19 cellular contexts compared by ENCODE assay signal in the genomic region with DNA sequence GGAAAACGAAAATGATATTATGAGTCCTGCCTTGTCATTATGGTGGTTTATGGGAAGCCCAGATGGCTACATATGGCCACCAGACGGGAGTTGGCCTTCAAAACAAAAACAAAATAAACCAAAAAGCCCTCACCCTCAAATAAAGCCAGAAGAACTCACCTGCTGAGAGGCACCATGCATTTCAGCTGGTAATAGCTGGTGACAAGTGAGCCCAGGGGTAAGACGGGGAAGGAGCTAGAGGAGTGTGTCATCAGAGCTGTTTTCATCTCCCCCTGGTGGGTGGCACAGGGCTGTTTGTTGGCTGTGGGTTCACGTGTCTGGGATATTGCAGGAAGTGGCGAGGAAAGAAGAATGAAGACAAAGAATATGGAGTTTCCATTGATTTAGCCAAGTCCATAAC.
A peak's percentile ranks its signal among the peaks of the same experiment; 100 is the strongest.
DNase-seq lines count a peak whose midpoint lies in the region; ATAC-seq, FAIRE-seq and TF ChIP-seq lines count a peak whose summit lies in the region.
"Had no signal": no experiment of that assay in that cellular context is flagged by ENCODE, and none has a peak within 500 bp of the region (broad histone marks: within the 10 kb centered on the region; RNA-seq: fewer than 3 reads in every experiment).

No MANE protein-coding gene starts in this region.

- no peak overlapping the region for H3K18ac ChIP-seq in H1 (ENCODE audit: extremely low read depth, low read length)

- no peaks in the 10 kb centered on the region for H3K27me3 ChIP-seq in H1 (replicated peaks in 1 of 4; ENCODE audit: control insufficient read depth in 3 of 4, extremely low read depth in 1 of 4, insufficient read depth in 3 of 4, low read length in 3 of 4)
- H3K27me3 ChIP-seq: BLaER1 treated with 17β-estradiol and CSF1 and Interleukin-3, amounts not matched to agents 10 nM and 100 nM; SJCRH30 had no signal

- H3K36me3 ChIP-seq in H1 (ENCODE audit: control insufficient read depth in 2 of 4, insufficient read depth in 4 of 4, low read length in 3 of 4), result no peaks in the 10 kb centered on the region
- H3K36me3 ChIP-seq: BLaER1 treated with 17β-estradiol and CSF1 and Interleukin-3, amounts not matched to agents 10 nM and 100 nM; SJCRH30 had no signal

- no peak overlapping the region for H3K23ac ChIP-seq in H1 (ENCODE audit: insufficient read length)

- 96% methylated on average over 5 of the region's 5 CpGs; no CpG with 5 or more reads in 1 of the 2 experiments for WGBS in H1 (ENCODE audit: extremely low coverage in 1 of 2, insufficient coverage in 1 of 2, insufficient read length in 1 of 2, insufficient replicate concordance in 2 of 2, low coverage in 1 of 2, low lambda C conversion rate in 2 of 2, missing lambda C conversion rate in 1 of 2), 2 experiments

- POLR2A ChIA-PET in H1 (lab: Charles Lee; ENCODE audit: partially characterized antibody), result interaction anchor here (0.6 kb wide), 1 partner anchor 1957 kb away, joined by 3 read pairs; no protein-coding TSS in a partner anchor

- H3K9me3 ChIP-seq in H1 (ENCODE audit: insufficient read depth in 2 of 2, low read depth in 1 of 2, low read length in 1 of 2), result no peaks in the 10 kb centered on the region
- H3K9me3 ChIP-seq: SJCRH30 had no signal

- no peak overlapping the region for H3K9ac ChIP-seq in H1 (replicated peaks in 1 of 4; ENCODE audit: extremely low read depth in 1 of 4, low read depth in 3 of 4, low read length in 3 of 4)
- H3K9ac ChIP-seq: BLaER1 treated with 17β-estradiol and CSF1 and Interleukin-3, amounts not matched to agents 10 nM and 100 nM; KMS-11 had no signal

- DNase-seq in NCI-H748 (lab: John Stamatoyannopoulos, UW; ENCODE audit: unreplicated experiment) (peak; percentile 28), NCI-H748 treated with DMSO at 0.1 percent for 48 hours (lab: John Stamatoyannopoulos, UW) (no peak), NCI-H69 (lab: John Stamatoyannopoulos, UW) (peak; percentile 93), H1 (ENCODE audit: low read depth in 1 of 2, low spot score in 2 of 2) (no peak), NCI-H2107 (lab: John Stamatoyannopoulos, UW) (no peak), foreskin fibroblast (no peak)
- DNase-seq: CD8-positive, alpha-beta memory T cell; DMS153; EL; NCI-H1048; NCI-H146; NCI-H774; SJCRH30 had no signal

- no peak overlapping the region for H3K27ac ChIP-seq in H1 (ENCODE audit: low read depth, low read length)
- H3K27ac ChIP-seq: BLaER1 treated with 17β-estradiol and CSF1 and Interleukin-3, amounts not matched to agents 10 nM and 100 nM; KMS-11; SJCRH30 had no signal

- peaks cover 1 to 8% (median 3%) of the 10 kb centered on the region in 4 experiments; a peak in 2 of 7 replicates for H3K4me1 ChIP-seq in H1 (replicated peaks in 1 of 4; ENCODE audit: control insufficient read depth in 3 of 4, insufficient read depth in 4 of 4, low read length in 3 of 4)
- H3K4me1 ChIP-seq: SJCRH30 had no signal

- H2BK20ac ChIP-seq in H1 (ENCODE audit: low read length), result no peak overlapping the region

- H4K5ac ChIP-seq in H1 (ENCODE audit: insufficient read length, low read depth, low read length), result no peak overlapping the region

- CTCF ChIA-PET in H1 (lab: Charles Lee; ENCODE audit: partially characterized antibody), result interaction anchor here (0.8 to 2.0 kb wide), 4 partner anchors 9 to 100 kb away, joined by 3 to 5 read pairs (median 4); no protein-coding TSS in a partner anchor

- H2BK12ac ChIP-seq in H1 (ENCODE audit: low read depth, low read length), result no peak overlapping the region

- no peak for FAIRE-seq in H1 (lab: Jason Lieb, UNC)
- FAIRE-seq: H54, HepG2 had no signal

- peak in 2 of 3 experiments; percentile 10 to 19; a peak in 2 of 4 replicates for TF ChIP-seq CTCF in H1 (IDR thresholded peaks at IDR 0.05; ENCODE audit: control extremely low read depth in 1 of 3, insufficient read depth in 1 of 3, low read depth in 1 of 3, low read length in 3 of 3)
- no peak for TF ChIP-seq CTCF in foreskin fibroblast (IDR thresholded peaks at IDR 0.05; ENCODE audit: low read depth, low read length)

- no peak overlapping the region for H3K4ac ChIP-seq in H1 (replicated peaks; ENCODE audit: insufficient read length, low read depth, low read length)

- H3K79me1 ChIP-seq in H1 (ENCODE audit: low read depth, low read length), result no peaks in the 10 kb centered on the region

- H3K4me3 ChIP-seq in H1 (ENCODE audit: extremely low read depth in 1 of 4, insufficient read depth in 2 of 4, low read depth in 3 of 4, low read length in 4 of 4) (no peak overlapping the region), foreskin fibroblast (ENCODE audit: low read depth in 1 of 2, low read length in 2 of 2) (no peak overlapping the region)
- H3K4me3 ChIP-seq: BLaER1 treated with 17β-estradiol and CSF1 and Interleukin-3, amounts not matched to agents 10 nM and 100 nM; SJCRH30 had no signal

- H3K56ac ChIP-seq in H1 (replicated peaks; ENCODE audit: insufficient read length, low read depth, low read length), result no peak overlapping the region

- H4K91ac ChIP-seq in H1 (replicated peaks; ENCODE audit: insufficient read length, low read length), result no peak overlapping the region

- H2AK5ac ChIP-seq in H1 (ENCODE audit: low read depth, low read length), result no peak overlapping the region

- H3K79me2 ChIP-seq in H1 (ENCODE audit: control insufficient read depth in 1 of 2, insufficient read depth in 2 of 2, low read length in 2 of 2), result no peaks in the 10 kb centered on the region

- TF ChIP-seq RAD21 in H1 (IDR thresholded peaks at IDR 0.05 in 1 of 2, conservative IDR thresholded peaks at IDR 0.05 in 1 of 2; ENCODE audit: low read depth in 2 of 2, low read length in 2 of 2), result peak in 1 of 2 experiments; percentile 4; a peak in 1 of 4 replicates

- ATAC-seq in GM21526 (IDR thresholded peaks at IDR 0.05; ENCODE audit: low FRiP score, unreplicated experiment) (no peak), HG02610 (IDR thresholded peaks at IDR 0.05; ENCODE audit: unreplicated experiment) (no peak)
- ATAC-seq: HepG2 had no signal

- no peak for TF ChIP-seq EP300 in H1 (IDR thresholded peaks at IDR 0.05; ENCODE audit: borderline replicate concordance in 1 of 2, low read depth in 2 of 2, low read length in 2 of 2)

- no peak overlapping the region for H2AFZ ChIP-seq in H1 (ENCODE audit: low read length)

- no peak overlapping the region for H4K8ac ChIP-seq in H1 (ENCODE audit: extremely low read depth, insufficient read depth, low read length)

- no peak overlapping the region for H3K14ac ChIP-seq in H1 (ENCODE audit: insufficient read length)

- H2BK5ac ChIP-seq in H1 (ENCODE audit: low read depth, low read length), result no peak overlapping the region

- TF ChIP-seq POLR2A in H1 (IDR thresholded peaks at IDR 0.05; ENCODE audit: control extremely low read depth in 1 of 2, low read depth in 2 of 2, low read length in 2 of 2), result no peak

- H2BK120ac ChIP-seq in H1 (replicated peaks; ENCODE audit: low read depth, low read length), result no peak overlapping the region

- no peaks in the 10 kb centered on the region for H4K20me1 ChIP-seq in H1 (replicated peaks in 1 of 2; ENCODE audit: control insufficient read depth in 1 of 2, insufficient read depth in 2 of 2, low read length in 2 of 2)
- H4K20me1 ChIP-seq: BLaER1 treated with 17β-estradiol and CSF1 and Interleukin-3, amounts not matched to agents 10 nM and 100 nM had no signal

- H3K23me2 ChIP-seq in H1 (ENCODE audit: low read depth, low read length), result no peaks in the 10 kb centered on the region

- no peak overlapping the region for H3K4me2 ChIP-seq in H1 (ENCODE audit: insufficient read depth in 1 of 2, low read depth in 2 of 2, low read length in 2 of 2)
- H3K4me2 ChIP-seq: BLaER1 treated with 17β-estradiol and CSF1 and Interleukin-3, amounts not matched to agents 10 nM and 100 nM; KMS-11 had no signal

- H2BK15ac ChIP-seq in H1 (ENCODE audit: low read length), result no peak overlapping the region

TF ChIP-seq in H1, 55 proteins besides CTCF, POLR2A, EP300 and RAD21 (continues in another document):
- TF ChIP-seq JUND (IDR thresholded peaks at IDR 0.05; ENCODE audit: low read length) (no peak), KDM5A (IDR thresholded peaks at IDR 0.05; ENCODE audit: low read length) (no peak), EGR1 (IDR thresholded peaks at IDR 0.05; ENCODE audit: borderline replicate concordance, low read depth, low read length) (no peak), BCL11A (IDR thresholded peaks at IDR 0.05; ENCODE audit: low read depth in 2 of 2, low read length in 2 of 2) (no peak), SIX5 (IDR thresholded peaks at IDR 0.05; ENCODE audit: low read depth, low read length) (no peak), CHD2 (IDR thresholded peaks at IDR 0.05; ENCODE audit: low read length) (no peak), SP4 (IDR thresholded peaks at IDR 0.05; ENCODE audit: low read length) (no peak), GABPA (IDR thresholded peaks at IDR 0.05; ENCODE audit: borderline replicate concordance, insufficient read depth, low read length) (no peak), CEBPB (IDR thresholded peaks at IDR 0.05; ENCODE audit: low read depth, low read length) (no peak), TEAD4 (IDR thresholded peaks at IDR 0.05; ENCODE audit: low read depth, low read length) (no peak), TAF7 (optimal IDR thresholded peaks at IDR 0.05; ENCODE audit: borderline replicate concordance, low read depth, low read length) (no peak), CBX8 (IDR thresholded peaks at IDR 0.05; ENCODE audit: borderline replicate concordance, low read depth, low read length) (no peak), SIRT6 (IDR thresholded peaks at IDR 0.05; ENCODE audit: low read length) (no peak), JUN (IDR thresholded peaks at IDR 0.05; ENCODE audit: low read depth, low read length) (no peak)
- TF ChIP-seq, protein P1, sequence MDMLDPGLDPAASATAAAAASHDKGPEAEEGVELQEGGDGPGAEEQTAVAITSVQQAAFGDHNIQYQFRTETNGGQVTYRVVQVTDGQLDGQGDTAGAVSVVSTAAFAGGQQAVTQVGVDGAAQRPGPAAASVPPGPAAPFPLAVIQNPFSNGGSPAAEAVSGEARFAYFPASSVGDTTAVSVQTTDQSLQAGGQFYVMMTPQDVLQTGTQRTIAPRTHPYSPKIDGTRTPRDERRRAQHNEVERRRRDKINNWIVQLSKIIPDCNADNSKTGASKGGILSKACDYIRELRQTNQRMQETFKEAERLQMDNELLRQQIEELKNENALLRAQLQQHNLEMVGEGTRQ (IDR thresholded peaks at IDR 0.05; ENCODE audit: low read length), result no peak
- TF ChIP-seq, protein P2, sequence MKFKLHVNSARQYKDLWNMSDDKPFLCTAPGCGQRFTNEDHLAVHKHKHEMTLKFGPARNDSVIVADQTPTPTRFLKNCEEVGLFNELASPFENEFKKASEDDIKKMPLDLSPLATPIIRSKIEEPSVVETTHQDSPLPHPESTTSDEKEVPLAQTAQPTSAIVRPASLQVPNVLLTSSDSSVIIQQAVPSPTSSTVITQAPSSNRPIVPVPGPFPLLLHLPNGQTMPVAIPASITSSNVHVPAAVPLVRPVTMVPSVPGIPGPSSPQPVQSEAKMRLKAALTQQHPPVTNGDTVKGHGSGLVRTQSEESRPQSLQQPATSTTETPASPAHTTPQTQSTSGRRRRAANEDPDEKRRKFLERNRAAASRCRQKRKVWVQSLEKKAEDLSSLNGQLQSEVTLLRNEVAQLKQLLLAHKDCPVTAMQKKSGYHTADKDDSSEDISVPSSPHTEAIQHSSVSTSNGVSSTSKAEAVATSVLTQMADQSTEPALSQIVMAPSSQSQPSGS (IDR thresholded peaks at IDR 0.05; ENCODE audit: low read length), result no peak

Comparison
In these comparisons a context has a peak if more than half of its experiments do, and no peak if none do; other contexts are left out.
1. DNase-seq: peak in NCI-H748 (single experiment) and NCI-H69 (single experiment); none in NCI-H748 treated with DMSO at 0.1 percent for 48 hours (single experiment), H1 (0 of 2), NCI-H2107 (single experiment) and foreskin fibroblast (0 of 2).